18 cellular contexts compared by ENCODE assay signal in the genomic region with DNA sequence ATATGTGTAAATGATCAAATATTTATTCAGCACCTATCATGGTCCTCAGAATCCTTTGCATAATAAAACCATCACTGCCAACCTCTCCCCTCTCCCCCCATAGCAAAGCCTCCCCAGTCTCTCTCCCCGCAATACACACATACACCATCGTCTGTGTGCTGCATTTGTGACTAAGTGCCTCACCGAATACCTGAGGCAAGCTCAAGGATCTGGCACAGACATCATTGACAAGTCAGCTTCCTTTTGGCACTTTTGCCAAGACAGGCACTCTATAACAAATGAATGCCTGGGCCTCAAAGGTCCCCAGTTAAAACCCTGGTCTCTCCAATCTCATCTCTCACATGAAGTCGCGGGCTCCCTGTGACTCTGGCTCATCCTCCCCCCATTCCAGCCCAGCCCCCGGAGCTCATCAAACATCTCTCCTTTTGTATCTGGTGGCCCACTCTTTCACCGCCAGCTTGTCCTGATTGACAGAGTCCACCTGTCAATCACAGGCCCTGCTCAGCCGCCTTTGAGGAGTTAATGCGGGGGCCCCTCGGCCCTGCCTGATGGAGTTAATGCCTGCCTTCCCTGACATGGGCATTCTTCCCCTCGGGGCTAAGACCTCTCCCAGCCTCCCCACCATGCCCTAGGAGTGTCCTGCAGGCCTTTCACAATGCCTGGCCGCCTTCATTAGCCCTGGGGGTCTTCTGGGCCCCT.
"Had no signal": no experiment of that assay in that cellular context is flagged by ENCODE, and none has a peak within 500 bp of the region (broad histone marks: within the 10 kb centered on the region; RNA-seq: fewer than 3 reads in every experiment).

No MANE protein-coding gene starts in this region.

- DNase-seq: activated CD4-positive, alpha-beta T cell treated with anti-CD3 and anti-CD28 coated beads, Interleukin-2, amount 10 ng/mL, durations not matched to agents 7 days and 5 days; activated naive CD4-positive, alpha-beta T cell treated with Interleukin-2 at 50 U/mL for 16 hours; activated naive CD8-positive, alpha-beta T cell treated with anti-CD3 and anti-CD28 coated beads, Interleukin-2, amount 50 U/mL, for 24 hours; aorta; hippocampal formation; kidney; left ventricle myocardium superior; natural killer cell; occipital lobe; right cardiac atrium; stimulated activated CD4-positive, alpha-beta T cell treated with anti-CD3 and anti-CD28 coated beads, Interleukin-15, amount 100 ng/mL, for 24 hours; stimulated activated CD4-positive, alpha-beta T cell treated with anti-CD3 and anti-CD28 coated beads, Interleukin-4, amount 100 ng/mL, for 1 hour; T-helper 9 cell had no signal

- H3K9me3 Mint-ChIP-seq: activated CD4-positive, alpha-beta T cell treated with anti-CD3 and anti-CD28 coated beads, Interleukin-2, amount 10 ng/mL, durations not matched to agents 7 days and 5 days; activated naive CD8-positive, alpha-beta T cell treated with anti-CD3 and anti-CD28 coated beads, Interleukin-2, amount 50 U/mL, for 24 hours; memory B cell; natural killer cell; stimulated activated naive CD8-positive, alpha-beta T cell treated with anti-CD3 and anti-CD28 coated beads, Interleukin-15, Interleukin-2, amounts not matched to agents 100 ng/mL and 50 ng/mL, for 24 hours had no signal

- H3K27ac Mint-ChIP-seq: activated CD4-positive, alpha-beta T cell treated with anti-CD3 and anti-CD28 coated beads, Interleukin-2, amount 10 ng/mL, durations not matched to agents 7 days and 5 days; activated naive CD8-positive, alpha-beta T cell treated with anti-CD3 and anti-CD28 coated beads, Interleukin-2, amount 50 U/mL, for 24 hours; memory B cell; natural killer cell; stimulated activated naive CD8-positive, alpha-beta T cell treated with anti-CD3 and anti-CD28 coated beads, Interleukin-15, Interleukin-2, amounts not matched to agents 100 ng/mL and 50 ng/mL, for 24 hours had no signal

- H3K36me3 Mint-ChIP-seq: memory B cell, natural killer cell had no signal

- H3K4me3 Mint-ChIP-seq: activated CD4-positive, alpha-beta T cell treated with anti-CD3 and anti-CD28 coated beads, Interleukin-2, amount 10 ng/mL, durations not matched to agents 7 days and 5 days; activated naive CD8-positive, alpha-beta T cell treated with anti-CD3 and anti-CD28 coated beads, Interleukin-2, amount 50 U/mL, for 24 hours; memory B cell; natural killer cell; stimulated activated naive CD8-positive, alpha-beta T cell treated with anti-CD3 and anti-CD28 coated beads, Interleukin-15, Interleukin-2, amounts not matched to agents 100 ng/mL and 50 ng/mL, for 24 hours had no signal

- H3K27ac ChIP-seq: esophagus muscularis mucosa, skin epidermis had no signal

- H3K36me3 ChIP-seq: esophagus muscularis mucosa had no signal

- FAIRE-seq: endometrium, kidney had no signal

- H3K27me3 Mint-ChIP-seq: activated naive CD8-positive, alpha-beta T cell treated with anti-CD3 and anti-CD28 coated beads, Interleukin-2, amount 50 U/mL, for 24 hours; memory B cell; stimulated activated naive CD8-positive, alpha-beta T cell treated with anti-CD3 and anti-CD28 coated beads, Interleukin-15, Interleukin-2, amounts not matched to agents 100 ng/mL and 50 ng/mL, for 24 hours had no signal

- H3K4me3 ChIP-seq: esophagus muscularis mucosa, skin epidermis had no signal

- ATAC-seq: activated naive CD8-positive, alpha-beta T cell treated with anti-CD3 and anti-CD28 coated beads, Interleukin-2, amount 50 U/mL, for 24 hours; left ventricle myocardium superior; natural killer cell; right cardiac atrium had no signal

- H3K9me3 ChIP-seq: esophagus muscularis mucosa had no signal

- H3K27me3 ChIP-seq: esophagus muscularis mucosa had no signal
